Comparison of ENCODE assay signal across 17 cellular contexts in genomic region chr10:33229252-33229943, GRCh38.
A peak's percentile ranks its signal among the peaks of the same experiment; 100 is the strongest.
DNase-seq lines count a peak whose midpoint lies in the region; ATAC-seq and TF ChIP-seq lines count a peak whose summit lies in the region.
"Had no signal": no experiment of that assay in that cellular context is flagged by ENCODE, and none has a peak within 500 bp of the region (broad histone marks: within the 10 kb centered on the region; RNA-seq: fewer than 3 reads in every experiment).

No MANE protein-coding gene starts in this region.

- peaks cover 46% of the 10 kb centered on the region for H3K4me1 ChIP-seq in adipocyte (ENCODE audit: control insufficient read depth, insufficient read depth, low read length)
- H3K4me1 ChIP-seq in gastroesophageal sphincter: peaks cover under 1 to 28% (median 3%) of the 10 kb centered on the region in 3 donors

- H3K9me3 ChIP-seq in adipocyte (ENCODE audit: control insufficient read depth, low read length) (no peaks in the 10 kb centered on the region), gastroesophageal sphincter (no peaks in the 10 kb centered on the region)

- H3K4me3 ChIP-seq in adipocyte (ENCODE audit: low read length) (peak overlapping the region; percentile 16), gastroesophageal sphincter (no peak overlapping the region)
- H3K4me3 ChIP-seq: coronary artery had no signal

- H3K27ac Mint-ChIP-seq in activated naive CD4-positive, alpha-beta T cell treated with anti-CD3 and anti-CD28 coated beads, Interleukin-2, amount 10 ng/mL, durations not matched to agents 7 days and 5 days: no peak overlapping the region
- no peak overlapping the region for H3K27ac Mint-ChIP-seq in activated CD4-positive, alpha-beta T cell treated with anti-CD3 and anti-CD28 coated beads for 36 hours
- H3K27ac Mint-ChIP-seq: naive thymus-derived CD8-positive, alpha-beta T cell had no signal

- TF ChIP-seq EP300 in gastroesophageal sphincter (IDR thresholded peaks at IDR 0.05): no peak

- TF ChIP-seq POLR2A in gastroesophageal sphincter (IDR thresholded peaks at IDR 0.05): no peak

- H3K27ac ChIP-seq in gastroesophageal sphincter: no peak overlapping the region
- H3K27ac ChIP-seq: coronary artery had no signal

- H3K9me3 Mint-ChIP-seq in activated naive CD4-positive, alpha-beta T cell treated with anti-CD3 and anti-CD28 coated beads, Interleukin-2, amount 10 ng/mL, durations not matched to agents 7 days and 5 days: no peaks in the 10 kb centered on the region
- no peaks in the 10 kb centered on the region for H3K9me3 Mint-ChIP-seq in activated CD4-positive, alpha-beta T cell treated with anti-CD3 and anti-CD28 coated beads for 36 hours (ENCODE audit: low read depth)
- H3K9me3 Mint-ChIP-seq: naive thymus-derived CD8-positive, alpha-beta T cell had no signal

- intact Hi-C loops in activated CD4-positive, alpha-beta T cell treated with anti-CD3 and anti-CD28 coated beads for 36 hours (cut with DNase I, micrococcal nuclease): no loop called here

- WGBS in gastroesophageal sphincter (ENCODE audit: low coverage in 1 of 2), 2 donors: 67 to 71% methylated on average over 3 of the region's 3 CpGs

- no peaks in the 10 kb centered on the region for H3K27me3 Mint-ChIP-seq in activated naive CD4-positive, alpha-beta T cell treated with anti-CD3 and anti-CD28 coated beads, Interleukin-2, amount 10 ng/mL, durations not matched to agents 7 days and 5 days
- H3K27me3 Mint-ChIP-seq in activated CD4-positive, alpha-beta T cell treated with anti-CD3 and anti-CD28 coated beads for 36 hours: peaks cover 6% of the 10 kb centered on the region

- H3K27me3 ChIP-seq in adipocyte (replicated peaks; ENCODE audit: control insufficient read depth, insufficient read depth, low read length) (no peaks in the 10 kb centered on the region), gastroesophageal sphincter (no peaks in the 10 kb centered on the region)

- no peaks in the 10 kb centered on the region for H3K36me3 Mint-ChIP-seq in activated naive CD4-positive, alpha-beta T cell treated with anti-CD3 and anti-CD28 coated beads, Interleukin-2, amount 10 ng/mL, durations not matched to agents 7 days and 5 days
- H3K36me3 Mint-ChIP-seq in activated CD4-positive, alpha-beta T cell treated with anti-CD3 and anti-CD28 coated beads for 36 hours (ENCODE audit: low read depth): no peaks in the 10 kb centered on the region
- H3K36me3 Mint-ChIP-seq: naive thymus-derived CD8-positive, alpha-beta T cell had no signal

- H3K4me3 Mint-ChIP-seq in activated naive CD4-positive, alpha-beta T cell treated with anti-CD3 and anti-CD28 coated beads, Interleukin-2, amount 10 ng/mL, durations not matched to agents 7 days and 5 days: no peak overlapping the region
- H3K4me3 Mint-ChIP-seq in activated CD4-positive, alpha-beta T cell treated with anti-CD3 and anti-CD28 coated beads for 36 hours: no peak overlapping the region
- H3K4me3 Mint-ChIP-seq: naive thymus-derived CD8-positive, alpha-beta T cell had no signal

- DNase-seq in A172 (ENCODE audit: low spot score) (peak; percentile 43), EL (peak; percentile 41), adipocyte (ENCODE audit: low read depth) (peak; percentile 66), iris pigment epithelial cell (ENCODE audit: low read depth) (peak; percentile 59), D341Med (ENCODE audit: low spot score) (no peak)
- no peak for DNase-seq in activated naive CD4-positive, alpha-beta T cell treated with anti-CD3 and anti-CD28 coated beads, Interleukin-2, amount 10 ng/mL, durations not matched to agents 7 days and 5 days
- DNase-seq in activated CD4-positive, alpha-beta T cell treated with anti-CD3 and anti-CD28 coated beads for 36 hours: no peak
- DNase-seq: activated CD8-positive, alpha-beta memory T cell treated with anti-CD3 and anti-CD28 coated beads for 24 hours; amniotic stem cell; Calu3; erythroblast; KBM-7; naive thymus-derived CD8-positive, alpha-beta T cell; NCI-H1105; NCI-H446 treated with DMSO at 0.1 percent for 48 hours had no signal

- TF ChIP-seq CTCF in gastroesophageal sphincter (IDR thresholded peaks at IDR 0.05): no peak

- no peaks in the 10 kb centered on the region for H3K4me1 Mint-ChIP-seq in activated naive CD4-positive, alpha-beta T cell treated with anti-CD3 and anti-CD28 coated beads, Interleukin-2, amount 10 ng/mL, durations not matched to agents 7 days and 5 days
- H3K4me1 Mint-ChIP-seq in activated CD4-positive, alpha-beta T cell treated with anti-CD3 and anti-CD28 coated beads for 36 hours: no peaks in the 10 kb centered on the region
- H3K4me1 Mint-ChIP-seq: naive thymus-derived CD8-positive, alpha-beta T cell had no signal

- no peak for ATAC-seq in gastroesophageal sphincter
- no peak for ATAC-seq in activated CD4-positive, alpha-beta T cell treated with anti-CD3 and anti-CD28 coated beads for 36 hours
- ATAC-seq: naive thymus-derived CD8-positive, alpha-beta T cell had no signal

- H3K9ac ChIP-seq in adipocyte (ENCODE audit: low read length): peak overlapping the region; percentile 25

- CTCF ChIA-PET in activated naive CD4-positive, alpha-beta T cell treated with anti-CD3 and anti-CD28 coated beads, Interleukin-2, amount 10 ng/mL, durations not matched to agents 7 days and 5 days (lab: Charles Lee): interaction anchor here (0.6 kb wide), 1 partner anchor 125 kb away, joined by 3 read pairs; no protein-coding TSS in a partner anchor
- CTCF ChIA-PET in activated CD4-positive, alpha-beta T cell treated with anti-CD3 and anti-CD28 coated beads for 36 hours (lab: Charles Lee): no interaction called here

- POLR2A ChIA-PET in activated CD4-positive, alpha-beta T cell treated with anti-CD3 and anti-CD28 coated beads for 36 hours (lab: Charles Lee): no interaction called here

- H3K36me3 ChIP-seq in adipocyte (ENCODE audit: control insufficient read depth, insufficient read depth, low read length, severe bottlenecking): peaks cover 56% of the 10 kb centered on the region
- peaks cover 0 to 22% of the 10 kb centered on the region in 2 donors for H3K36me3 ChIP-seq in gastroesophageal sphincter

Comparison
In these comparisons a context has a peak if more than half of its experiments do, and no peak if none do; other contexts are left out.
1. DNase-seq: peak in A172 (single experiment), EL (single experiment), adipocyte (single experiment) and iris pigment epithelial cell (single experiment); none in activated naive CD4-positive, alpha-beta T cell treated with anti-CD3 and anti-CD28 coated beads, Interleukin-2, amount 10 ng/mL, durations not matched to agents 7 days and 5 days (single experiment), activated CD4-positive, alpha-beta T cell treated with anti-CD3 and anti-CD28 coated beads for 36 hours (single experiment) and D341Med (single experiment).